Comparison of ENCODE assay signal across 8 cellular contexts in the genomic region with DNA sequence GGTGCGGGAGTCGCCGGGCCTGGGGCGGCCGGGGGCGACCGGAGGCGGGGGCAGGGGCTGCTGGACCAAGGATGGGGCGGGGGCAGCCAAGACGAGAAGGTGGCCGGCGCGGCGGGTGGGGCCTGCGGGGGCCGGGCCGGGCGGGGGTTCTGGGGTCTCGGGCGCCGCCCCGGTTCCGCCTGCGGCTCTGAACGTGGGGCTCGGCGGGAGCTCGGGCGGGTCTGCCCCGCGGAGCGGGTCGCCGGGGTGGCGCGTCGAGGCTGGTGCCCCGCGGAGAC. TPM values are rescaled to one million over a fixed set of nuclear protein-coding genes. Genes with fewer than 3 reads are reported as not detected.
DNase-seq lines count a peak whose midpoint lies in the region; ATAC-seq and TF ChIP-seq lines count a peak whose summit lies in the region.

No MANE protein-coding gene starts in this region.

- H3K36me3 ChIP-seq in GM23248 (ENCODE audit: low read depth) (no peaks in the 10 kb centered on the region; the same call in 1 of the 2 replicates), WERI-Rb-1 (peaks cover 43% of the 10 kb centered on the region), gastrocnemius medialis (peaks cover 0 to 32% of the 10 kb centered on the region in 2 donors)

- H3K9ac ChIP-seq in GM23248, result peak overlapping the region; percentile 85

- no peaks in the 10 kb centered on the region for H3K9me2 ChIP-seq in GM23248 (ENCODE audit: insufficient read depth)

- 0% methylated on average over 5 of the region's 39 CpGs; no CpG with 5 or more reads in 1 of the 2 experiments for WGBS in GM23248 (ENCODE audit: low coverage in 1 of 2, low lambda C conversion rate in 2 of 2, missing lambda C conversion rate in 2 of 2), 2 experiments

- no peak overlapping the region for H2AFZ ChIP-seq in GM23248

- H3K9me3 Mint-ChIP-seq in glutamatergic neuron (ENCODE audit: unreplicated experiment), result peaks cover 16% of the 10 kb centered on the region

- no peaks in the 10 kb centered on the region for H3K36me3 Mint-ChIP-seq in glutamatergic neuron (ENCODE audit: unreplicated experiment)

- peaks cover 18% of the 10 kb centered on the region for H3K4me1 Mint-ChIP-seq in glutamatergic neuron (ENCODE audit: low read depth, unreplicated experiment)

- H3K9me3 ChIP-seq in GM23248 (ENCODE audit: low read depth) (no peaks in the 10 kb centered on the region), WERI-Rb-1 (ENCODE audit: severe bottlenecking) (no peaks in the 10 kb centered on the region), gastrocnemius medialis (no peaks in the 10 kb centered on the region)

- intact Hi-C loops in gastrocnemius medialis (cut with DNase I; ENCODE audit: low total_unique reads), result loop anchor here (2.0 to 10.0 kb wide), 3 partner anchors 20 to 502 kb away; a partner anchor contains a TSS

- no peaks in the 10 kb centered on the region for H3F3A ChIP-seq in GM23248 (ENCODE audit: insufficient read depth)

- no peak overlapping the region for H3K27ac Mint-ChIP-seq in glutamatergic neuron (ENCODE audit: unreplicated experiment)

- H3K27me3 Mint-ChIP-seq in glutamatergic neuron (ENCODE audit: unreplicated experiment), result peaks cover 2% of the 10 kb centered on the region

- no peak overlapping the region for H3K4me3 Mint-ChIP-seq in glutamatergic neuron (ENCODE audit: unreplicated experiment)

- H3K27me3 ChIP-seq in GM23248 (replicated peaks; ENCODE audit: insufficient read depth) (no peaks in the 10 kb centered on the region), WERI-Rb-1 (ENCODE audit: insufficient read depth, low read depth, severe bottlenecking) (no peaks in the 10 kb centered on the region), gastrocnemius medialis (no peaks in the 10 kb centered on the region)

- TF ChIP-seq CTCF in WERI-Rb-1 (IDR thresholded peaks at IDR 0.05; ENCODE audit: low read depth, low read length) (no peak), fibroblast of villous mesenchyme (IDR thresholded peaks at IDR 0.05; ENCODE audit: insufficient read depth, low read depth, low read length) (no peak), gastrocnemius medialis (IDR thresholded peaks at IDR 0.05 in 4 of 5, conservative IDR thresholded peaks at IDR 0.05 in 1 of 5) (no peak), glutamatergic neuron (IDR thresholded peaks at IDR 0.05; ENCODE audit: partially characterized antibody, unreplicated experiment) (no peak)

- H4K20me1 ChIP-seq in GM23248 (ENCODE audit: insufficient read depth), result peaks cover 6% of the 10 kb centered on the region; the same call in 1 of the 2 replicates

- H3K4me2 ChIP-seq in GM23248 (ENCODE audit: unreplicated experiment), result no peak overlapping the region

- TF ChIP-seq POLR2A in gastrocnemius medialis (IDR thresholded peaks at IDR 0.05), result no peak

- DNase-seq in GM23248 (no peak), WERI-Rb-1 (no peak), fibroblast of villous mesenchyme (ENCODE audit: low read depth) (no peak), gastrocnemius medialis (no peak), glutamatergic neuron (no peak), OCI-M1 (lab: John Stamatoyannopoulos, UW) (no peak)

- H3K4me3 ChIP-seq in GM23248, result peak overlapping the region; percentile 83
- H3K4me3 ChIP-seq in WERI-Rb-1 (ENCODE audit: low read depth, low read length), result peak overlapping the region; percentile 71
- peak overlapping the region; percentile 81 for H3K4me3 ChIP-seq in fibroblast of villous mesenchyme (ENCODE audit: low read depth, low read length)
- peak overlapping the region; percentile 61 to 96 (median 70) for H3K4me3 ChIP-seq in gastrocnemius medialis

- H3K4me1 ChIP-seq in GM23248 (ENCODE audit: insufficient read depth) (peaks cover 14% of the 10 kb centered on the region), gastrocnemius medialis (peaks cover 25 to 44% of the 10 kb centered on the region in 2 donors)

- ATAC-seq in gastrocnemius medialis (no peak), GM18511 (IDR thresholded peaks at IDR 0.05; ENCODE audit: unreplicated experiment) (no peak), GM18498 (IDR thresholded peaks at IDR 0.05; ENCODE audit: unreplicated experiment) (no peak)

- H3K79me2 ChIP-seq in GM23248 (ENCODE audit: insufficient read depth), result peaks cover 45% of the 10 kb centered on the region

- peak overlapping the region; percentile 50 for H3K27ac ChIP-seq in GM23248
- peak overlapping the region; percentile 84 for H3K27ac ChIP-seq in WERI-Rb-1
- H3K27ac ChIP-seq in gastrocnemius medialis, result peak overlapping the region; percentile 90 to 100 (median 98)

- in situ Hi-C loops in GM23248 (cut with MboI) (no loop called here), gastrocnemius medialis (cut with MboI; ENCODE audit: low sequenced_read_pairs in 4 of 4) (loop anchor here in 1 of 4 donors (10.0 kb wide), 1 partner anchor 82 kb away; a partner anchor contains a TSS)

RNA-seq across cellular contexts. Expression of a gene that starts 0.2 kb away (rescaled TPM):
- total RNA-seq in GM23248 (2014; rRNA removed; shearing (Covaris generic)), result 117 and 138 TPM in 2 replicates
- 162 and 175 TPM in 2 replicates for polyA plus RNA-seq in GM23248 (2016; fragmentation: Nextera tagmentation; extraction: Ambion mirVana)
- 111 and 138 TPM in 2 replicates for total RNA-seq in fibroblast of villous mesenchyme
- 100 to 1,000 TPM; 389 to 644 (median 611) TPM for total RNA-seq in gastrocnemius medialis
- 74.8 TPM for total RNA-seq in glutamatergic neuron (ENCODE audit: unreplicated experiment)
